ENCODE assay signal across 26 cellular contexts in the genomic region with DNA sequence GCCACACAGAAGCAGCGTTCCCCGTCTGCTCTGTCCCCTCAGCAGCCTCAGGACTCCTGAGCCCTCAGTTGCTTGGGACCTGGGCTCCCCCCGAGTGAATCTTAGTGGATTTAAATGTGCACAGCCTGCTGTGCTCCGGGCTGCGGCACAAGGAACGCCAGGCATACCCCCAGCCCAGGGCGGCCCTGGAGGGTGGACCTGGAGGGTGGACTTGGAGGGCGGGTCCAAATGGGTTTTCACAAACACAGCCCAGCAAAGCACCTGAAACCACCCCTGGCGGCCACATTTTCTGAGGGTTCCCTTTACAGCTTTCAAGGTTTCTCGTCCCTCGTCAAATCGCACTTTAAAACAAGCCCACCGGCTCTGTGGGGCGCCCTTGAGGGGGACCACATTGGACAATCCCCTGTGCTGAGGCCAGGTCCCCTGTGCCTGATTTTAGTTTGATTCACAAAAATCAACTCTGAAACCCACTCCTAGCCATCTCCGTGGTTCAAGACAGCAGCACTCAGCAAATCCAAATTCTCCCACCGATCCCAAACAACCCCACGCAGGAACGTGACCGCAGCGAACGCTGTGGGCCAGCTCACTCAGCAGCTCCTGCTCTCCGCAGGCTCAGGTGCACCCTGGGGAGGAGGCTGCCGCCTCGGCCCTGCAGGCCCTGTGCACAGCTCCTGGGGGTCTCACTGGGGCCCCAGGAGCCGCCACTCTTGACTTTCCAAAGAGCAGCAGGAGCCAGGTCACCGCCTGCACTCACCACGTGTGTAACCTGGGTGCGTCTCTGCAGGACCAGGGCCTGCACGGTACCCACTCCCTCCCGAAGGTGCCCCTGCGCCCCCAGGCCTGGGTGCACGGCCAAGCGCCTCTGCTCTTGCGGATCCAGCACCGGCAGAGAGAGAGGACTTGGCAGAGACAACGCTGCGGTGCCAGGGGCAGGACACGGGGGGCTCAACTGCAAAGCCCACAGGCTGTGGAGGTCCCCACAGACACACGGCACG. TPM values are rescaled to one million over a fixed set of nuclear protein-coding genes. Genes with fewer than 3 reads are reported as not detected.
A peak's percentile ranks its signal among the peaks of the same experiment; 100 is the strongest.
DNase-seq lines count a peak whose midpoint lies in the region; ATAC-seq, FAIRE-seq and TF ChIP-seq lines count a peak whose summit lies in the region.
"Had no signal": no experiment of that assay in that cellular context is flagged by ENCODE, and none has a peak within 500 bp of the region (broad histone marks: within the 10 kb centered on the region; RNA-seq: fewer than 3 reads in every experiment).

No MANE protein-coding gene starts in this region.

- no peak overlapping the region for H3K27ac ChIP-seq in right cardiac atrium (ENCODE audit: low read length)
- H3K27ac ChIP-seq in heart right ventricle: no peak overlapping the region
- H3K27ac ChIP-seq in GM23338 (ENCODE audit: low read depth): no peak overlapping the region
- no peak overlapping the region for H3K27ac ChIP-seq in K562 (ENCODE audit: extremely low read depth, low read depth, low read length)
- no peak overlapping the region for H3K27ac ChIP-seq in neuronal stem cell (replicated peaks; ENCODE audit: low read length)
- H3K27ac ChIP-seq: C4-2B had no signal

- peak overlapping the region; percentile 56 for H2BK5ac ChIP-seq in neuronal stem cell (ENCODE audit: low read length)

- H3K23ac ChIP-seq in neuronal stem cell (ENCODE audit: low read depth, low read length, poor library complexity): peak overlapping the region; percentile 23

- no peak overlapping the region for H2BK120ac ChIP-seq in neuronal stem cell (ENCODE audit: low read depth, low read length)

- TF ChIP-seq POLR2A in K562 (conservative IDR thresholded peaks at IDR 0.05): no peak

- BruUV-seq in K562 (replicated peaks; lab: Mats Ljungman, UMichigan): no TSS peak

- peak overlapping the region; percentile 56; the same call in 1 of the 2 replicates for H3K27ac Mint-ChIP-seq in GM23338
- H3K27ac Mint-ChIP-seq in activated CD4-positive, alpha-beta T cell treated with anti-CD3 and anti-CD28 coated beads for 36 hours: no peak overlapping the region
- H3K27ac Mint-ChIP-seq: CD4-positive, alpha-beta T cell; CD8-positive, alpha-beta T cell had no signal

- DNase-seq in right cardiac atrium: peak in 2 of 3 donors; percentile 33 to 35
- no peak for DNase-seq in heart right ventricle
- DNase-seq in GM23338 (ENCODE audit: low spot score): no peak
- DNase-seq in K562 (ENCODE audit: extremely low read depth in 1 of 4, low spot score in 3 of 4): no peak
- no peak for DNase-seq in neuronal stem cell (ENCODE audit: low spot score)
- DNase-seq in activated CD4-positive, alpha-beta T cell treated with anti-CD3 and anti-CD28 coated beads for 36 hours: no peak
- DNase-seq in NOMO-1 treated with DMSO at 0.1 percent for 48 hours (lab: John Stamatoyannopoulos, UW; ENCODE audit: unreplicated experiment): no peak
- DNase-seq: 8988T; ACHN; BE2C; Caco-2; Calu3; CD4-positive, alpha-beta T cell; CD8-positive, alpha-beta T cell; DMS79 treated with DMSO at 0.1 percent for 48 hours; GF-D8 had no signal

- no peaks in the 10 kb centered on the region for H4K20me1 ChIP-seq in GM23338 (replicated peaks; ENCODE audit: insufficient read depth)
- H4K20me1 ChIP-seq in K562 (replicated peaks; ENCODE audit: control insufficient read depth, insufficient read depth, low read length): peaks cover 8% of the 10 kb centered on the region; the same call in 1 of the 2 replicates

- peaks cover 19% of the 10 kb centered on the region; the same call in 2 of the 3 replicates for H3K9me3 Mint-ChIP-seq in GM23338
- H3K9me3 Mint-ChIP-seq in activated CD4-positive, alpha-beta T cell treated with anti-CD3 and anti-CD28 coated beads for 36 hours (ENCODE audit: low read depth): no peaks in the 10 kb centered on the region
- H3K9me3 Mint-ChIP-seq: CD4-positive, alpha-beta T cell had no signal

- H3K4me3 ChIP-seq in right cardiac atrium (ENCODE audit: low read length) (no peak overlapping the region), heart right ventricle (no peak overlapping the region), GM23338 (no peak overlapping the region), K562 (no peak overlapping the region), neuronal stem cell (ENCODE audit: low read length in 2 of 2) (no peak overlapping the region)
- H3K4me3 ChIP-seq: BLaER1 treated with 17β-estradiol and CSF1 and Interleukin-3, amounts not matched to agents 10 nM and 100 nM had no signal

- H3K36me3 ChIP-seq in heart right ventricle (no peaks in the 10 kb centered on the region), GM23338 (ENCODE audit: insufficient read depth) (peaks cover 29% of the 10 kb centered on the region), K562 (ENCODE audit: control insufficient read depth, insufficient read depth, low read length) (no peaks in the 10 kb centered on the region), neuronal stem cell (replicated peaks in 1 of 2; ENCODE audit: control insufficient read depth in 2 of 2, insufficient read depth in 2 of 2, low read length in 2 of 2) (peaks cover 0 to 19% of the 10 kb centered on the region in 2 donors)
- H3K36me3 ChIP-seq: BE2C had no signal

- no peaks in the 10 kb centered on the region for H3K4me1 ChIP-seq in right cardiac atrium (ENCODE audit: control insufficient read depth, insufficient read depth, low read length)
- H3K4me1 ChIP-seq in heart right ventricle: no peaks in the 10 kb centered on the region
- no peaks in the 10 kb centered on the region for H3K4me1 ChIP-seq in GM23338 (ENCODE audit: insufficient read depth)
- peaks cover 0 to 7% of the 10 kb centered on the region in 2 experiments; a peak in 1 of 5 replicates for H3K4me1 ChIP-seq in K562 (replicated peaks in 1 of 2; ENCODE audit: control insufficient read depth in 2 of 2, insufficient read depth in 2 of 2, low read length in 2 of 2)
- H3K4me1 ChIP-seq in neuronal stem cell (ENCODE audit: control insufficient read depth in 2 of 2, insufficient read depth in 1 of 2, low read depth in 1 of 2, low read length in 2 of 2): no peaks in the 10 kb centered on the region
- H3K4me1 ChIP-seq: BE2C, Caco-2 had no signal

- in situ Hi-C loops in K562 (cut with MboI): no loop called here

- CTCF ChIA-PET in K562 (lab: Yijun Ruan, JAX; ENCODE audit: low intra/inter-chr PET ratio): no interaction called here
- CTCF ChIA-PET in activated CD4-positive, alpha-beta T cell treated with anti-CD3 and anti-CD28 coated beads for 36 hours (lab: Charles Lee): interaction anchor here (0.7 kb wide), 1 partner anchor 441 kb away, joined by 4 read pairs; no protein-coding TSS in a partner anchor

- no peak overlapping the region for H4K91ac ChIP-seq in neuronal stem cell (ENCODE audit: low read depth, low read length, poor library complexity)

- H3K79me2 ChIP-seq in GM23338 (replicated peaks; ENCODE audit: insufficient read depth) (no peaks in the 10 kb centered on the region), K562 (ENCODE audit: control insufficient read depth, insufficient read depth, low read length) (no peaks in the 10 kb centered on the region)

- H3K9ac ChIP-seq in K562 (ENCODE audit: insufficient read depth in 1 of 2, low read depth in 2 of 2, low read length in 2 of 2) (no peak overlapping the region), neuronal stem cell (ENCODE audit: low read depth, low read length, poor library complexity) (no peak overlapping the region)

- peaks cover 9% of the 10 kb centered on the region for H3K27me3 Mint-ChIP-seq in GM23338 (ENCODE audit: insufficient read depth, low read depth, poor library complexity)
- no peaks in the 10 kb centered on the region for H3K27me3 Mint-ChIP-seq in activated CD4-positive, alpha-beta T cell treated with anti-CD3 and anti-CD28 coated beads for 36 hours
- H3K27me3 Mint-ChIP-seq: CD4-positive, alpha-beta T cell had no signal

- TF ChIP-seq EP300 in K562 (IDR thresholded peaks at IDR 0.05; ENCODE audit: low read length): no peak

- ATAC-seq in right cardiac atrium (no peak), heart right ventricle (no peak), GM23338 (no peak), K562 (no peak), GM21723 (IDR thresholded peaks at IDR 0.05; ENCODE audit: unreplicated experiment) (no peak)
- no peak for ATAC-seq in activated CD4-positive, alpha-beta T cell treated with anti-CD3 and anti-CD28 coated beads for 36 hours
- ATAC-seq: CD8-positive, alpha-beta T cell had no signal

- no peak overlapping the region for H2AK5ac ChIP-seq in neuronal stem cell (ENCODE audit: low read depth, low read length)

- WGBS in right cardiac atrium: 87% methylated on average over 40 of the region's 40 CpGs
- WGBS in heart right ventricle, 2 donors: 88 to 89% methylated on average over 39 to 40 of the region's 40 CpGs
- WGBS in K562 (ENCODE audit: insufficient coverage, low coverage, missing lambda C conversion rate): 23% methylated on average over 40 of the region's 40 CpGs
- no CpG with 5 or more reads among the region's 40 CpGs for WGBS in neuronal stem cell (ENCODE audit: extremely low coverage in 2 of 2, insufficient read length in 2 of 2, insufficient replicate concordance in 1 of 2), 2 donors

- no peak for FAIRE-seq in K562 (lab: Jason Lieb, UNC)
- FAIRE-seq: A204.1, D721Med, G401.6, GM12891, GM19239 had no signal

- no peak overlapping the region for H2BK15ac ChIP-seq in neuronal stem cell (ENCODE audit: low read length)

- no peaks in the 10 kb centered on the region for H3K9me1 ChIP-seq in K562 (ENCODE audit: control insufficient read depth, insufficient read depth, low read length)

- TF ChIP-seq CTCF in heart right ventricle (IDR thresholded peaks at IDR 0.05): no peak
- TF ChIP-seq CTCF in GM23338 (conservative IDR thresholded peaks at IDR 0.05; ENCODE audit: low read depth in 2 of 2): no peak
- no peak for TF ChIP-seq CTCF in K562 (IDR thresholded peaks at IDR 0.05 in 2 of 3, conservative IDR thresholded peaks at IDR 0.05 in 1 of 3; ENCODE audit: insufficient read depth in 2 of 3, low read depth in 1 of 3, low read length in 3 of 3)

- H3K4ac ChIP-seq in neuronal stem cell (ENCODE audit: low read length): no peak overlapping the region

- no peaks in the 10 kb centered on the region for H3F3A ChIP-seq in GM23338 (replicated peaks; ENCODE audit: low read depth)

- peak overlapping the region; percentile 1 for H4K8ac ChIP-seq in neuronal stem cell (ENCODE audit: low read depth, low read length)

- POLR2A ChIA-PET in K562 (lab: Yijun Ruan, JAX): no interaction called here
- POLR2A ChIA-PET in activated CD4-positive, alpha-beta T cell treated with anti-CD3 and anti-CD28 coated beads for 36 hours (lab: Charles Lee): interaction anchor here (0.7 kb wide), 1 partner anchor 18 kb away, joined by 3 read pairs; no protein-coding TSS in a partner anchor

- no peak overlapping the region for H2BK12ac ChIP-seq in neuronal stem cell (ENCODE audit: low read length)

- no peaks in the 10 kb centered on the region for H3K9me2 ChIP-seq in GM23338 (ENCODE audit: insufficient read depth)

- H3K36me3 Mint-ChIP-seq in GM23338 (ENCODE audit: low read depth): peaks cover 80% of the 10 kb centered on the region
- H3K36me3 Mint-ChIP-seq in activated CD4-positive, alpha-beta T cell treated with anti-CD3 and anti-CD28 coated beads for 36 hours (ENCODE audit: low read depth): peaks cover 27% of the 10 kb centered on the region
- H3K36me3 Mint-ChIP-seq: CD8-positive, alpha-beta T cell had no signal

- peak overlapping the region; percentile 28 for H3K14ac ChIP-seq in neuronal stem cell (ENCODE audit: low read length)

- H3K27me3 ChIP-seq in right cardiac atrium (ENCODE audit: control insufficient read depth, insufficient read depth): no peaks in the 10 kb centered on the region
- no peaks in the 10 kb centered on the region for H3K27me3 ChIP-seq in heart right ventricle
- H3K27me3 ChIP-seq in GM23338 (ENCODE audit: insufficient read depth): no peaks in the 10 kb centered on the region
- H3K27me3 ChIP-seq in K562 (ENCODE audit: control insufficient read depth in 2 of 2, insufficient read depth in 2 of 2, low read length in 2 of 2): peaks cover 11 to 66% of the 10 kb centered on the region in 2 experiments; a peak in 4 of 5 replicates
- no peaks in the 10 kb centered on the region for H3K27me3 ChIP-seq in neuronal stem cell (ENCODE audit: control insufficient read depth in 3 of 3, insufficient read depth in 3 of 3, low read depth in 1 of 3, low read length in 3 of 3)
- H3K27me3 ChIP-seq: BE2C; BLaER1 treated with 17β-estradiol and CSF1 and Interleukin-3, amounts not matched to agents 10 nM and 100 nM had no signal

- H2AFZ ChIP-seq in GM23338 (no peak overlapping the region), K562 (ENCODE audit: low read depth, low read length) (no peak overlapping the region), neuronal stem cell (ENCODE audit: low read length) (no peak overlapping the region)

- TF ChIP-seq RAD21 in K562 (CRISPR knock-in tag; conservative IDR thresholded peaks at IDR 0.05 in 1 of 2, IDR thresholded peaks at IDR 0.05 in 1 of 2): no peak

- H3K18ac ChIP-seq in neuronal stem cell (ENCODE audit: low read length): peak overlapping the region; percentile 9

- no peaks in the 10 kb centered on the region for H3K79me1 ChIP-seq in neuronal stem cell (ENCODE audit: low read depth, low read length)

- intact Hi-C loops in right cardiac atrium (cut with DNase I) (no loop called here), heart right ventricle (cut with DNase I) (no loop called here), K562 (cut with micrococcal nuclease) (no loop called here)
- intact Hi-C loops in activated CD4-positive, alpha-beta T cell treated with anti-CD3 and anti-CD28 coated beads for 36 hours (cut with DNase I, micrococcal nuclease): no loop called here

- H3K9me3 ChIP-seq in right cardiac atrium (ENCODE audit: control insufficient read depth, low read length): peaks cover 7% of the 10 kb centered on the region
- H3K9me3 ChIP-seq in heart right ventricle: peaks cover 0 to 34% (median 18%) of the 10 kb centered on the region in 11 donors
- no peaks in the 10 kb centered on the region for H3K9me3 ChIP-seq in K562 (replicated peaks; ENCODE audit: control insufficient read depth, insufficient read depth, low read depth, low read length)
- peaks cover 0 to 31% of the 10 kb centered on the region in 2 donors for H3K9me3 ChIP-seq in neuronal stem cell (replicated peaks in 1 of 2; ENCODE audit: control insufficient read depth in 2 of 2, insufficient read depth in 1 of 2, low read depth in 1 of 2, low read length in 2 of 2)
- H3K9me3 ChIP-seq: BE2C; BLaER1 treated with 17β-estradiol and CSF1 and Interleukin-3, amounts not matched to agents 10 nM and 100 nM; Caco-2 had no signal

- no peak overlapping the region for H3K4me3 Mint-ChIP-seq in GM23338
- no peak overlapping the region for H3K4me3 Mint-ChIP-seq in activated CD4-positive, alpha-beta T cell treated with anti-CD3 and anti-CD28 coated beads for 36 hours
- H3K4me3 Mint-ChIP-seq: CD4-positive, alpha-beta T cell; CD8-positive, alpha-beta T cell had no signal

- H3K4me2 ChIP-seq in GM23338: no peak overlapping the region
- no peak overlapping the region for H3K4me2 ChIP-seq in K562 (ENCODE audit: insufficient read depth, low read length)
- no peak overlapping the region for H3K4me2 ChIP-seq in neuronal stem cell (ENCODE audit: insufficient read depth, low read length, poor library complexity, severe bottlenecking)
- H3K4me2 ChIP-seq: BLaER1 treated with 17β-estradiol and CSF1 and Interleukin-3, amounts not matched to agents 10 nM and 100 nM had no signal

- H3K4me1 Mint-ChIP-seq in GM23338: no peaks in the 10 kb centered on the region
- H3K4me1 Mint-ChIP-seq in activated CD4-positive, alpha-beta T cell treated with anti-CD3 and anti-CD28 coated beads for 36 hours: peaks cover 11% of the 10 kb centered on the region

RNA-seq across cellular contexts. Expression of a gene that starts 29.1 kb away (rescaled TPM):
- total RNA-seq in right cardiac atrium: not detected
- not detected for polyA plus RNA-seq in right cardiac atrium
- total RNA-seq in heart right ventricle: not detected
- not detected for polyA plus RNA-seq in heart right ventricle
- total RNA-seq in GM23338 (2014; rRNA removed; shearing (Covaris generic)): 36.2 and 46.4 TPM in 2 replicates
- 9.1 and 9.8 TPM in 2 replicates for polyA plus RNA-seq in GM23338 (2016; fragmentation: Nextera tagmentation; extraction: Ambion mirVana)
- 14.2 and 54.7 TPM in 2 replicates for total RNA-seq in K562 (2011; cell fraction: chromatin; rRNA removed; ENCODE audit: low replicate concordance)
- 26.1 and 26.7 TPM in 2 replicates for total RNA-seq in K562 (2011; cell fraction: nucleolus; rRNA removed)
- total RNA-seq in K562 (2011; cell fraction: nucleoplasm; rRNA removed): 10.8 and 13.8 TPM in 2 replicates
- total RNA-seq in K562 (2014; rRNA removed): 1.7 and 2.5 TPM in 2 replicates
- total RNA-seq in K562 (2014; rRNA removed; fragmentation: Illumina TruSeq; extraction: Trizol): 0.41 and 0.44 TPM in 2 replicates
- total RNA-seq in K562 (2015; rRNA removed; fragmentation: Illumina TruSeq; extraction: Trizol): 0.54 and 0.83 TPM in 2 replicates
- 3.3 and 3.4 TPM in 2 replicates for total RNA-seq in K562 (2021)
- 1.4 and 2.7 TPM in 2 replicates for polyA plus RNA-seq in K562 (2011; rRNA removed)
- 1.3 and 3.8 TPM in 2 replicates for polyA plus RNA-seq in K562 (2011; cell fraction: cytosol; rRNA removed)
- polyA plus RNA-seq in K562 (2011; cell fraction: nucleus; rRNA removed): 15.4 and 32.7 TPM in 2 replicates
- 1.0 and 1.5 TPM in 2 replicates for polyA plus RNA-seq in K562 (2012)
- polyA plus RNA-seq in K562 (2014; fragmentation: Illumina TruSeq; extraction: Trizol): 0.48 and 1.00 TPM in 2 replicates
- polyA plus RNA-seq in K562 (2014; fragmentation: Nextera tagmentation; extraction: Ambion mirVana): under 1 TPM in 1 of 2 experiments, not detected in 1; 0.08 TPM
- polyA plus RNA-seq in K562 (2014; rRNA removed): 2.2 and 4.5 TPM in 2 replicates
- 0.69 and 1.6 TPM in 2 replicates for polyA minus RNA-seq in K562 (2011; rRNA and poly(A)+ RNA removed)
- polyA minus RNA-seq in K562 (2011; cell fraction: cytosol; rRNA and poly(A)+ RNA removed): 1.7 and 5.3 TPM in 2 replicates
- 8.1 and 11.4 TPM in 2 replicates for polyA minus RNA-seq in K562 (2011; cell fraction: nucleus; rRNA and poly(A)+ RNA removed)
- polyA plus RNA-seq in neuronal stem cell (2013, experiment 1 of 2): 2.5 TPM
- polyA plus RNA-seq in neuronal stem cell (2013, experiment 2 of 2): 2.5 TPM
- total RNA-seq in activated CD4-positive, alpha-beta T cell treated with anti-CD3 and anti-CD28 coated beads for 36 hours: 10 to 100 TPM in 1 of 2 experiments, 1 to 10 TPM in 1; 8.5 to 11.9 TPM
- polyA plus RNA-seq: AG04450 had no signal

RNA-seq across cellular contexts. Expression of a gene that starts 40.6 kb away (rescaled TPM):
- total RNA-seq in right cardiac atrium (not detected), heart right ventricle (not detected), K562 (2014; rRNA removed) (not detected in 2 replicates), K562 (2014; rRNA removed; fragmentation: Illumina TruSeq; extraction: Trizol) (not detected in 2 replicates), K562 (2015; rRNA removed; fragmentation: Illumina TruSeq; extraction: Trizol) (not detected in 2 replicates), K562 (2021) (not detected in 2 replicates)
- polyA plus RNA-seq in right cardiac atrium (not detected), heart right ventricle (not detected), GM23338 (2016; fragmentation: Nextera tagmentation; extraction: Ambion mirVana) (not detected in 2 replicates), K562 (2011; rRNA removed) (not detected in 2 replicates), K562 (2014; fragmentation: Illumina TruSeq; extraction: Trizol) (not detected in 2 replicates), K562 (2014; fragmentation: Nextera tagmentation; extraction: Ambion mirVana) (not detected), K562 (2014; rRNA removed) (not detected in 2 replicates)
- not detected in 2 replicates for total RNA-seq in GM23338 (2014; rRNA removed; shearing (Covaris generic))
- total RNA-seq in K562 (2011; cell fraction: chromatin; rRNA removed; ENCODE audit: low replicate concordance): not detected in 2 replicates
- total RNA-seq in K562 (2011; cell fraction: nucleolus; rRNA removed): not detected in 2 replicates
- not detected in 2 replicates for total RNA-seq in K562 (2011; cell fraction: nucleoplasm; rRNA removed)
- not detected in 2 replicates for polyA plus RNA-seq in K562 (2011; cell fraction: cytosol; rRNA removed)
- polyA plus RNA-seq in K562 (2011; cell fraction: nucleus; rRNA removed): not detected in 2 replicates
- not detected in 2 replicates for polyA plus RNA-seq in K562 (2012)
- polyA minus RNA-seq in K562 (2011; rRNA and poly(A)+ RNA removed): not detected in 2 replicates
- polyA minus RNA-seq in K562 (2011; cell fraction: cytosol; rRNA and poly(A)+ RNA removed): not detected in 2 replicates
- polyA minus RNA-seq in K562 (2011; cell fraction: nucleus; rRNA and poly(A)+ RNA removed): not detected in 2 replicates
- not detected for polyA plus RNA-seq in neuronal stem cell (2013, experiment 1 of 2)
- not detected for polyA plus RNA-seq in neuronal stem cell (2013, experiment 2 of 2)
- total RNA-seq in activated CD4-positive, alpha-beta T cell treated with anti-CD3 and anti-CD28 coated beads for 36 hours: not detected
- total RNA-seq: A673; Caco-2; Calu3; CD4-positive, alpha-beta T cell; CD8-positive, alpha-beta T cell had no signal
- polyA plus RNA-seq: AG04450 had no signal

Comparison
In these comparisons a context has a peak if more than half of its experiments do, and no peak if none do; other contexts are left out.
1. DNase-seq: peak in right cardiac atrium (2 of 3); none in heart right ventricle (0 of 2), GM23338 (single experiment), K562 (0 of 4), neuronal stem cell (single experiment), activated CD4-positive, alpha-beta T cell treated with anti-CD3 and anti-CD28 coated beads for 36 hours (single experiment) and NOMO-1 treated with DMSO at 0.1 percent for 48 hours (single experiment).